In the genomic region with DNA sequence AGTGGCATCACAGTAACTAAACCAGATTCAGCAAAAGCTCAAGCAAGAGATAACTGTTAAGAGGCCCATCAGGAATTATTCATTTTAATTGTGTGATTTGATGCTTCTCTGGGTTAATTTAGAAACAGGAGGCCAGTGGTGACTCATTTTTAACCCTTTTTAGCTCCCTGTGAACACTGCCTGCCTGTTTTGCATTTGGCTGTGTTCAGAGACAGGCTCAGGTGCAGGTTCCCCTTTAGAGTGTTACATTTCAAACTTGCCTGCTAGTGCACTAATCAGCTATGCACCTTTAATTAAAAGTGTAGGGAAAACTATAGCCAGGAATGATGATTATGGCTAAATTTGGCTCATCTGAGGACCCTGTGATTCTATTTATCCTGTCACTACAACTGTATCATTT, we compare ENCODE assay signal across 10 cellular contexts. TPM values are rescaled to one million over a fixed set of nuclear protein-coding genes. Genes with fewer than 3 reads are reported as not detected.
DNase-seq lines count a peak whose midpoint lies in the region; ATAC-seq and TF ChIP-seq lines count a peak whose summit lies in the region.
"Had no signal": no experiment of that assay in that cellular context is flagged by ENCODE, and none has a peak within 500 bp of the region (broad histone marks: within the 10 kb centered on the region; RNA-seq: fewer than 3 reads in every experiment).

No MANE protein-coding gene starts in this region.

- no peak overlapping the region for H2AFZ ChIP-seq in smooth muscle cell (ENCODE audit: low read depth)

- TF ChIP-seq CTCF in mucosa of descending colon (IDR thresholded peaks at IDR 0.05): no peak
- no peak for TF ChIP-seq CTCF in smooth muscle cell (IDR thresholded peaks at IDR 0.05; ENCODE audit: borderline replicate concordance, insufficient read depth, poor library complexity, severe bottlenecking)

- H3K4me2 ChIP-seq in smooth muscle cell: no peak overlapping the region

- no peak overlapping the region for H3K4me3 Mint-ChIP-seq in activated T-cell treated with anti-CD3 and anti-CD28 coated beads, Interleukin-2, amount 50 U/mL, for 4 hours
- H3K4me3 Mint-ChIP-seq: activated CD4-positive, alpha-beta T cell treated with anti-CD3 and anti-CD28 coated beads, Interleukin-2, amount 10 ng/mL, durations not matched to agents 7 days and 5 days had no signal

- no peak overlapping the region for H3K4me3 ChIP-seq in mucosa of descending colon
- no peak overlapping the region for H3K4me3 ChIP-seq in smooth muscle cell
- H3K4me3 ChIP-seq in SJCRH30: no peak overlapping the region

- intact Hi-C loops in mucosa of descending colon (cut with DNase I, micrococcal nuclease): no loop called here

- no peak for DNase-seq in activated T-cell treated with anti-CD3 and anti-CD28 coated beads, Interleukin-2, amount 50 U/mL, for 4 hours
- no peak for DNase-seq in activated T-cell treated with anti-CD3 and anti-CD28 coated beads, Interleukin-2, amount 50 U/mL, for 48 hours
- DNase-seq in mucosa of descending colon (no peak), smooth muscle cell (lab: John Stamatoyannopoulos, UW; ENCODE audit: unreplicated experiment) (no peak), SJCRH30 (no peak)
- DNase-seq in activated effector memory CD4-positive, alpha-beta T cell treated with Interleukin-2 at 50 U/mL for 16 hours: no peak
- DNase-seq: activated CD4-positive, alpha-beta T cell treated with anti-CD3 and anti-CD28 coated beads, Interleukin-2, amount 10 ng/mL, durations not matched to agents 7 days and 5 days had no signal

- H3K4me1 ChIP-seq in mucosa of descending colon (ENCODE audit: low read depth) (peaks cover 21% of the 10 kb centered on the region), smooth muscle cell (ENCODE audit: low read depth) (peaks cover 6% of the 10 kb centered on the region), SJCRH30 (no peaks in the 10 kb centered on the region)

- peaks cover 3% of the 10 kb centered on the region for H3K36me3 Mint-ChIP-seq in activated T-cell treated with anti-CD3 and anti-CD28 coated beads, Interleukin-2, amount 50 U/mL, for 4 hours (ENCODE audit: insufficient read depth)

- peaks cover 83% of the 10 kb centered on the region for H3K4me1 Mint-ChIP-seq in activated T-cell treated with anti-CD3 and anti-CD28 coated beads, Interleukin-2, amount 50 U/mL, for 4 hours (ENCODE audit: low read depth)

- no peaks in the 10 kb centered on the region for H3K9me3 Mint-ChIP-seq in activated T-cell treated with anti-CD3 and anti-CD28 coated beads, Interleukin-2, amount 50 U/mL, for 4 hours
- H3K9me3 Mint-ChIP-seq: activated CD4-positive, alpha-beta T cell treated with anti-CD3 and anti-CD28 coated beads, Interleukin-2, amount 10 ng/mL, durations not matched to agents 7 days and 5 days had no signal

- H4K20me1 ChIP-seq in smooth muscle cell (ENCODE audit: low read depth): no peaks in the 10 kb centered on the region

- H3F3A ChIP-seq in smooth muscle cell (ENCODE audit: low read depth): no peaks in the 10 kb centered on the region

- H3K79me2 ChIP-seq in smooth muscle cell (ENCODE audit: low read depth): no peaks in the 10 kb centered on the region

- H3K27ac ChIP-seq in smooth muscle cell (ENCODE audit: low read depth): no peak overlapping the region
- no peak overlapping the region for H3K27ac ChIP-seq in SJCRH30
- H3K27ac ChIP-seq: C4-2B had no signal

- ATAC-seq in activated T-cell treated with anti-CD3 and anti-CD28 coated beads, Interleukin-2, amount 50 U/mL, for 4 hours: peak; percentile 72 to 79
- peak; percentile 55 for ATAC-seq in GM21528 (IDR thresholded peaks at IDR 0.05; ENCODE audit: low FRiP score, unreplicated experiment)
- ATAC-seq in HG03442 (IDR thresholded peaks at IDR 0.05; ENCODE audit: unreplicated experiment): peak; percentile 61
- peak; percentile 43 for ATAC-seq in mucosa of descending colon

- H3K36me3 ChIP-seq in mucosa of descending colon (ENCODE audit: low read depth) (no peaks in the 10 kb centered on the region), smooth muscle cell (ENCODE audit: low read depth) (no peaks in the 10 kb centered on the region), SJCRH30 (no peaks in the 10 kb centered on the region)

- no peak overlapping the region for H3K9ac ChIP-seq in smooth muscle cell (ENCODE audit: low read depth)

- H3K27me3 Mint-ChIP-seq in activated T-cell treated with anti-CD3 and anti-CD28 coated beads, Interleukin-2, amount 50 U/mL, for 4 hours (ENCODE audit: low read depth): no peaks in the 10 kb centered on the region
- H3K27me3 Mint-ChIP-seq: activated CD4-positive, alpha-beta T cell treated with anti-CD3 and anti-CD28 coated beads, Interleukin-2, amount 10 ng/mL, durations not matched to agents 7 days and 5 days had no signal

- H3K9me3 ChIP-seq in mucosa of descending colon (no peaks in the 10 kb centered on the region), smooth muscle cell (replicated peaks; ENCODE audit: low read depth) (no peaks in the 10 kb centered on the region), SJCRH30 (replicated peaks) (no peaks in the 10 kb centered on the region)

- H3K27me3 ChIP-seq in smooth muscle cell (ENCODE audit: low read depth) (peaks cover 58% of the 10 kb centered on the region), SJCRH30 (no peaks in the 10 kb centered on the region)

RNA-seq across cellular contexts. Expression of a gene that starts 6.5 kb away (rescaled TPM):
- 10 to 100 TPM; 15.1 to 24.7 (median 19.4) TPM for total RNA-seq in activated T-cell treated with anti-CD3 and anti-CD28 coated beads, Interleukin-2, amount 50 U/mL, for 4 hours
- total RNA-seq in mucosa of descending colon (10 to 100 TPM; 19.2 to 44.2 (median 20.0) TPM), smooth muscle cell (1.1 and 1.2 TPM in 2 replicates)
- 0.49 and 0.61 TPM in 2 replicates for polyA plus RNA-seq in smooth muscle cell
- total RNA-seq in SJCRH30 (2014; rRNA removed; shearing (Covaris generic)): 4.6 and 4.7 TPM in 2 replicates

RNA-seq across cellular contexts. Expression of a gene that starts 34.9 kb away (rescaled TPM):
- under 1 TPM in 1 of 3 donors, not detected in 2; 0.24 TPM for total RNA-seq in activated T-cell treated with anti-CD3 and anti-CD28 coated beads, Interleukin-2, amount 50 U/mL, for 4 hours
- 10 to 100 TPM in 2 of 3 donors, 1 to 10 TPM in 1; 9.0 to 30.6 (median 18.9) TPM for total RNA-seq in mucosa of descending colon
- total RNA-seq in smooth muscle cell: 3.4 and 6.9 TPM in 2 replicates
- polyA plus RNA-seq in smooth muscle cell: 1.9 and 2.3 TPM in 2 replicates
- total RNA-seq in SJCRH30 (2014; rRNA removed; shearing (Covaris generic)): not detected in 2 replicates
